Comparison of ENCODE assay signal across 15 cellular contexts in genomic region chr1:109625601-109626560, GRCh38. TPM values are rescaled to one million over a fixed set of nuclear protein-coding genes. Genes with fewer than 3 reads are reported as not detected.
DNase-seq lines count a peak whose midpoint lies in the region; ATAC-seq, FAIRE-seq and TF ChIP-seq lines count a peak whose summit lies in the region.
"Had no signal": no experiment of that assay in that cellular context is flagged by ENCODE, and none has a peak within 500 bp of the region (broad histone marks: within the 10 kb centered on the region; RNA-seq: fewer than 3 reads in every experiment).

No MANE protein-coding gene starts in this region.

- TF ChIP-seq CTCF in HFFc6 (IDR thresholded peaks at IDR 0.05): peak; percentile 25; the same call in 1 of the 2 replicates
- TF ChIP-seq CTCF in K562 (IDR thresholded peaks at IDR 0.05 in 2 of 3, conservative IDR thresholded peaks at IDR 0.05 in 1 of 3; ENCODE audit: insufficient read depth in 2 of 3, low read depth in 1 of 3, low read length in 3 of 3): peak in 2 of 3 experiments; percentile 25 to 26; a peak in 1 of 6 replicates
- no peak for TF ChIP-seq CTCF in neural crest cell (conservative IDR thresholded peaks at IDR 0.05)

- no peak overlapping the region for H2AFZ ChIP-seq in K562 (ENCODE audit: low read depth, low read length)

- H3K27me3 Mint-ChIP-seq in activated CD4-positive, alpha-beta memory T cell treated with anti-CD3 and anti-CD28 coated beads, Interleukin-2, amount 10 ng/mL, durations not matched to agents 7 days and 5 days: no peaks in the 10 kb centered on the region
- H3K27me3 Mint-ChIP-seq in activated CD4-positive, alpha-beta memory T cell treated with anti-CD3 and anti-CD28 coated beads for 36 hours: no peaks in the 10 kb centered on the region
- no peaks in the 10 kb centered on the region; the same call in 1 of the 2 replicates for H3K27me3 Mint-ChIP-seq in HFFc6 (ENCODE audit: insufficient read depth)
- no peaks in the 10 kb centered on the region for H3K27me3 Mint-ChIP-seq in neural crest cell (ENCODE audit: low read depth)

- no peak for TF ChIP-seq EP300 in K562 (IDR thresholded peaks at IDR 0.05; ENCODE audit: low read length)

- H3K27ac ChIP-seq in K562 (ENCODE audit: extremely low read depth, low read depth, low read length): no peak overlapping the region
- H3K27ac ChIP-seq: HL-60 had no signal

- H3K36me3 Mint-ChIP-seq in activated CD4-positive, alpha-beta memory T cell treated with anti-CD3 and anti-CD28 coated beads, Interleukin-2, amount 10 ng/mL, durations not matched to agents 7 days and 5 days (ENCODE audit: low read depth): peaks cover 38% of the 10 kb centered on the region
- peaks cover 24% of the 10 kb centered on the region for H3K36me3 Mint-ChIP-seq in activated CD4-positive, alpha-beta memory T cell treated with anti-CD3 and anti-CD28 coated beads for 36 hours
- H3K36me3 Mint-ChIP-seq in HFFc6 (ENCODE audit: low read depth) (peaks cover 35% of the 10 kb centered on the region), neural crest cell (ENCODE audit: low read depth) (peaks cover 3% of the 10 kb centered on the region)

- H3K9ac ChIP-seq in K562 (ENCODE audit: insufficient read depth in 1 of 2, low read depth in 2 of 2, low read length in 2 of 2): peak overlapping the region in 1 of 2 experiments; percentile 60; a peak in 2 of 4 replicates

- H3K4me3 ChIP-seq in K562: no peak overlapping the region

- no peaks in the 10 kb centered on the region for H3K27me3 ChIP-seq in K562 (ENCODE audit: control insufficient read depth in 2 of 2, insufficient read depth in 2 of 2, low read length in 2 of 2)

- peaks cover 5% of the 10 kb centered on the region for H4K20me1 ChIP-seq in K562 (replicated peaks; ENCODE audit: control insufficient read depth, insufficient read depth, low read length)

- 86% methylated on average over 31 of the region's 32 CpGs for WGBS in K562 (ENCODE audit: insufficient coverage, low coverage, missing lambda C conversion rate)

- no TSS peak for BruUV-seq in K562 (replicated peaks; lab: Mats Ljungman, UMichigan)

- H3K79me2 ChIP-seq in K562 (ENCODE audit: control insufficient read depth, insufficient read depth, low read length): peaks cover 35% of the 10 kb centered on the region

- ATAC-seq in K562 (peak; percentile 14; the same call in 2 of the 3 replicates), HG02763 (IDR thresholded peaks at IDR 0.05; ENCODE audit: unreplicated experiment) (no peak)
- ATAC-seq: left ventricle myocardium superior had no signal

- H3K9me1 ChIP-seq in K562 (ENCODE audit: control insufficient read depth, insufficient read depth, low read length): peaks cover 5% of the 10 kb centered on the region

- DNase-seq in activated CD4-positive, alpha-beta memory T cell treated with anti-CD3 and anti-CD28 coated beads, Interleukin-2, amount 10 ng/mL, durations not matched to agents 7 days and 5 days: no peak
- no peak for DNase-seq in activated CD4-positive, alpha-beta memory T cell treated with anti-CD3 and anti-CD28 coated beads for 36 hours
- DNase-seq in HFFc6 (no peak), K562 (ENCODE audit: extremely low read depth in 1 of 4, low spot score in 3 of 4) (no peak), neural crest cell (ENCODE audit: low read depth, low spot score) (no peak), NOMO-1 treated with dmso at 0.1 percent for 144 hours (lab: John Stamatoyannopoulos, UW; ENCODE audit: unreplicated experiment) (no peak)
- DNase-seq in activated CD4-positive, CD25-positive, alpha-beta regulatory T cell treated with anti-CD3 and anti-CD28 coated beads, Interleukin-2, amount 50 U/mL, for 72 hours: no peak
- DNase-seq: GOT3, left ventricle myocardium superior, occipital lobe, T1000 had no signal

- H3K27ac Mint-ChIP-seq in activated CD4-positive, alpha-beta memory T cell treated with anti-CD3 and anti-CD28 coated beads, Interleukin-2, amount 10 ng/mL, durations not matched to agents 7 days and 5 days: peak overlapping the region; percentile 51
- H3K27ac Mint-ChIP-seq in activated CD4-positive, alpha-beta memory T cell treated with anti-CD3 and anti-CD28 coated beads for 36 hours: no peak overlapping the region
- H3K27ac Mint-ChIP-seq in HFFc6 (peak overlapping the region; percentile 69), neural crest cell (ENCODE audit: unreplicated experiment) (peak overlapping the region; percentile 81)

- no peak for TF ChIP-seq RAD21 in K562 (CRISPR knock-in tag; conservative IDR thresholded peaks at IDR 0.05 in 1 of 2, IDR thresholded peaks at IDR 0.05 in 1 of 2)

- H3K4me3 Mint-ChIP-seq in activated CD4-positive, alpha-beta memory T cell treated with anti-CD3 and anti-CD28 coated beads, Interleukin-2, amount 10 ng/mL, durations not matched to agents 7 days and 5 days: no peak overlapping the region
- H3K4me3 Mint-ChIP-seq in activated CD4-positive, alpha-beta memory T cell treated with anti-CD3 and anti-CD28 coated beads for 36 hours: no peak overlapping the region
- peak overlapping the region; percentile 28; the same call in 1 of the 2 replicates for H3K4me3 Mint-ChIP-seq in HFFc6
- peak overlapping the region; percentile 18 for H3K4me3 Mint-ChIP-seq in neural crest cell

- no peaks in the 10 kb centered on the region for H3K9me3 ChIP-seq in K562 (replicated peaks; ENCODE audit: control insufficient read depth, insufficient read depth, low read depth, low read length)

- CTCF ChIA-PET in activated CD4-positive, alpha-beta memory T cell treated with anti-CD3 and anti-CD28 coated beads, Interleukin-2, amount 10 ng/mL, durations not matched to agents 7 days and 5 days (lab: Charles Lee): interaction anchor here (3.7 kb wide), 1 partner anchor 80 kb away, joined by 12 read pairs; no protein-coding TSS in a partner anchor
- CTCF ChIA-PET in activated CD4-positive, alpha-beta memory T cell treated with anti-CD3 and anti-CD28 coated beads for 36 hours (lab: Charles Lee): interaction anchor here (4.4 to 7.6 kb wide), 2 partner anchors 15 to 81 kb away, joined by 29 to 101 read pairs; no protein-coding TSS in a partner anchor
- CTCF ChIA-PET in K562 (lab: Yijun Ruan, JAX; ENCODE audit: low intra/inter-chr PET ratio): no interaction called here

- H3K36me3 ChIP-seq in K562 (ENCODE audit: control insufficient read depth, insufficient read depth, low read length): peaks cover 49% of the 10 kb centered on the region; the same call in 2 of the 3 replicates

- H3K9me3 Mint-ChIP-seq in activated CD4-positive, alpha-beta memory T cell treated with anti-CD3 and anti-CD28 coated beads, Interleukin-2, amount 10 ng/mL, durations not matched to agents 7 days and 5 days: no peaks in the 10 kb centered on the region
- no peaks in the 10 kb centered on the region for H3K9me3 Mint-ChIP-seq in activated CD4-positive, alpha-beta memory T cell treated with anti-CD3 and anti-CD28 coated beads for 36 hours
- H3K9me3 Mint-ChIP-seq in HFFc6: no peaks in the 10 kb centered on the region
- no peaks in the 10 kb centered on the region for H3K9me3 Mint-ChIP-seq in neural crest cell

- TF ChIP-seq POLR2A in K562 (conservative IDR thresholded peaks at IDR 0.05): no peak

- intact Hi-C loops in activated CD4-positive, alpha-beta memory T cell treated with anti-CD3 and anti-CD28 coated beads for 36 hours (cut with micrococcal nuclease): no loop called here
- intact Hi-C loops in K562 (cut with micrococcal nuclease): no loop called here

- peaks cover 44% of the 10 kb centered on the region for H3K4me1 Mint-ChIP-seq in activated CD4-positive, alpha-beta memory T cell treated with anti-CD3 and anti-CD28 coated beads, Interleukin-2, amount 10 ng/mL, durations not matched to agents 7 days and 5 days
- H3K4me1 Mint-ChIP-seq in activated CD4-positive, alpha-beta memory T cell treated with anti-CD3 and anti-CD28 coated beads for 36 hours (ENCODE audit: low read depth): peaks cover 29% of the 10 kb centered on the region
- H3K4me1 Mint-ChIP-seq in HFFc6 (ENCODE audit: low read depth): peaks cover 47% of the 10 kb centered on the region
- peaks cover 28% of the 10 kb centered on the region for H3K4me1 Mint-ChIP-seq in neural crest cell

- peaks cover 20 to 71% of the 10 kb centered on the region in 2 experiments for H3K4me1 ChIP-seq in K562 (replicated peaks in 1 of 2; ENCODE audit: control insufficient read depth in 2 of 2, insufficient read depth in 2 of 2, low read length in 2 of 2)

- no peak overlapping the region for H3K4me2 ChIP-seq in K562 (ENCODE audit: insufficient read depth, low read length)

- no peak for FAIRE-seq in K562 (lab: Jason Lieb, UNC)
- FAIRE-seq: endothelial cell of umbilical vein had no signal

- in situ Hi-C loops in K562 (cut with MboI): no loop called here

- POLR2A ChIA-PET in activated CD4-positive, alpha-beta memory T cell treated with anti-CD3 and anti-CD28 coated beads, Interleukin-2, amount 10 ng/mL, durations not matched to agents 7 days and 5 days (lab: Charles Lee): interaction anchor here (1.1 to 8.5 kb wide), 2 partner anchors 77 to 79 kb away, joined by 4 to 106 read pairs; partner anchors contain the start of gene GNAI3
- POLR2A ChIA-PET in activated CD4-positive, alpha-beta memory T cell treated with anti-CD3 and anti-CD28 coated beads for 36 hours (lab: Charles Lee): no interaction called here
- POLR2A ChIA-PET in K562 (lab: Yijun Ruan, JAX): interaction anchor here (1.0 to 2.8 kb wide), 4 partner anchors 14 to 196 kb away, joined by 3 to 17 read pairs (median 8); partner anchors contain the start of gene GNAI3

RNA-seq across cellular contexts. Expression of gene AMPD2, which starts 6.2 kb away (rescaled TPM):
- total RNA-seq in activated CD4-positive, alpha-beta memory T cell treated with anti-CD3 and anti-CD28 coated beads, Interleukin-2, amount 10 ng/mL, durations not matched to agents 7 days and 5 days: 100 to 1,000 TPM; 110 to 122 TPM
- 10 to 100 TPM; 79.1 to 93.3 TPM for total RNA-seq in activated CD4-positive, alpha-beta memory T cell treated with anti-CD3 and anti-CD28 coated beads for 36 hours
- 100 to 1,000 TPM; 127 to 172 (median 139) TPM for total RNA-seq in HFFc6 (2021; fragmentation: NEBNext Ultra II Directional; extraction: Animal tissue kit (Norgen Biotek cat#: 25700))
- total RNA-seq in K562 (2011; cell fraction: chromatin; rRNA removed; ENCODE audit: low replicate concordance): 140 and 447 TPM in 2 replicates
- 236 and 252 TPM in 2 replicates for total RNA-seq in K562 (2011; cell fraction: nucleolus; rRNA removed)
- 132 and 154 TPM in 2 replicates for total RNA-seq in K562 (2011; cell fraction: nucleoplasm; rRNA removed)
- total RNA-seq in K562 (2014; rRNA removed) (51.0 and 57.1 TPM in 2 replicates), K562 (2014; rRNA removed; fragmentation: Illumina TruSeq; extraction: Trizol) (11.5 and 17.8 TPM in 2 replicates), K562 (2015; rRNA removed; fragmentation: Illumina TruSeq; extraction: Trizol) (27.1 and 28.4 TPM in 2 replicates), K562 (2021) (74.1 and 77.7 TPM in 2 replicates), neural crest cell (93.1 and 105 TPM in 2 replicates)
- polyA plus RNA-seq in K562 (2011; rRNA removed) (28.2 and 67.7 TPM in 2 replicates), K562 (2014; fragmentation: Illumina TruSeq; extraction: Trizol) (48.2 and 51.1 TPM in 2 replicates), K562 (2014; fragmentation: Nextera tagmentation; extraction: Ambion mirVana) (1 to 10 TPM; 2.0 to 4.0 TPM), K562 (2014; rRNA removed) (43.8 and 55.6 TPM in 2 replicates)
- polyA plus RNA-seq in K562 (2011; cell fraction: cytosol; rRNA removed): 33.1 and 34.0 TPM in 2 replicates
- 436 and 581 TPM in 2 replicates for polyA plus RNA-seq in K562 (2011; cell fraction: nucleus; rRNA removed)
- polyA plus RNA-seq in K562 (2012): 54.7 and 59.0 TPM in 2 replicates
- 21.0 and 24.7 TPM in 2 replicates for polyA minus RNA-seq in K562 (2011; rRNA and poly(A)+ RNA removed)
- 32.1 and 40.5 TPM in 2 replicates for polyA minus RNA-seq in K562 (2011; cell fraction: cytosol; rRNA and poly(A)+ RNA removed)
- 99.8 and 119 TPM in 2 replicates for polyA minus RNA-seq in K562 (2011; cell fraction: nucleus; rRNA and poly(A)+ RNA removed)

RNA-seq across cellular contexts. Expression of gene GNAT2, which starts 6.5 kb away (rescaled TPM):
- total RNA-seq in activated CD4-positive, alpha-beta memory T cell treated with anti-CD3 and anti-CD28 coated beads, Interleukin-2, amount 10 ng/mL, durations not matched to agents 7 days and 5 days: not detected
- under 1 TPM; 0.29 to 0.31 TPM for total RNA-seq in activated CD4-positive, alpha-beta memory T cell treated with anti-CD3 and anti-CD28 coated beads for 36 hours
- under 1 TPM in 3 of 6 experiments, not detected in 3; 0.11 to 0.40 (median 0.34) TPM for total RNA-seq in HFFc6 (2021; fragmentation: NEBNext Ultra II Directional; extraction: Animal tissue kit (Norgen Biotek cat#: 25700))
- not detected in 2 replicates for total RNA-seq in K562 (2011; cell fraction: chromatin; rRNA removed; ENCODE audit: low replicate concordance)
- not detected in 2 replicates for total RNA-seq in K562 (2011; cell fraction: nucleolus; rRNA removed)
- not detected in 2 replicates for total RNA-seq in K562 (2011; cell fraction: nucleoplasm; rRNA removed)
- total RNA-seq in K562 (2014; rRNA removed) (0.33 TPM in 1 of 2 replicates, not detected in the other), K562 (2014; rRNA removed; fragmentation: Illumina TruSeq; extraction: Trizol) (0.25 and 0.29 TPM in 2 replicates), K562 (2015; rRNA removed; fragmentation: Illumina TruSeq; extraction: Trizol) (0.33 and 0.60 TPM in 2 replicates), K562 (2021) (0.16 and 0.47 TPM in 2 replicates), neural crest cell (not detected in 2 replicates)
- polyA plus RNA-seq in K562 (2011; rRNA removed) (0.27 and 0.32 TPM in 2 replicates), K562 (2014; fragmentation: Illumina TruSeq; extraction: Trizol) (0.52 and 0.90 TPM in 2 replicates), K562 (2014; fragmentation: Nextera tagmentation; extraction: Ambion mirVana) (under 1 TPM; 0.06 to 0.22 TPM), K562 (2014; rRNA removed) (0.07 TPM in 1 of 2 replicates, not detected in the other)
- polyA plus RNA-seq in K562 (2011; cell fraction: cytosol; rRNA removed): 0.19 TPM in 1 of 2 replicates, not detected in the other
- polyA plus RNA-seq in K562 (2011; cell fraction: nucleus; rRNA removed): 0.37 TPM in 1 of 2 replicates, not detected in the other
- polyA plus RNA-seq in K562 (2012): 0.42 and 0.46 TPM in 2 replicates
- 0.63 and 0.81 TPM in 2 replicates for polyA minus RNA-seq in K562 (2011; rRNA and poly(A)+ RNA removed)
- polyA minus RNA-seq in K562 (2011; cell fraction: cytosol; rRNA and poly(A)+ RNA removed): not detected in 2 replicates
- polyA minus RNA-seq in K562 (2011; cell fraction: nucleus; rRNA and poly(A)+ RNA removed): 0.13 TPM in 1 of 2 replicates, not detected in the other
- total RNA-seq: endothelial cell of umbilical vein, left ventricle myocardium superior, occipital lobe, RPMI7951 had no signal
- polyA plus RNA-seq: endothelial cell of umbilical vein had no signal

RNA-seq across cellular contexts. Expression of gene GSTM4, which starts 30.0 kb away (rescaled TPM):
- total RNA-seq in activated CD4-positive, alpha-beta memory T cell treated with anti-CD3 and anti-CD28 coated beads, Interleukin-2, amount 10 ng/mL, durations not matched to agents 7 days and 5 days: 10 to 100 TPM; 10.4 to 14.3 TPM
- 10 to 100 TPM in 1 of 2 experiments, 1 to 10 TPM in 1; 8.2 to 12.0 TPM for total RNA-seq in activated CD4-positive, alpha-beta memory T cell treated with anti-CD3 and anti-CD28 coated beads for 36 hours
- 10 to 100 TPM; 16.0 to 27.1 (median 24.8) TPM for total RNA-seq in HFFc6 (2021; fragmentation: NEBNext Ultra II Directional; extraction: Animal tissue kit (Norgen Biotek cat#: 25700))
- 32.6 and 57.2 TPM in 2 replicates for total RNA-seq in K562 (2011; cell fraction: chromatin; rRNA removed; ENCODE audit: low replicate concordance)
- 42.2 and 42.5 TPM in 2 replicates for total RNA-seq in K562 (2011; cell fraction: nucleolus; rRNA removed)
- total RNA-seq in K562 (2011; cell fraction: nucleoplasm; rRNA removed): 35.5 and 39.5 TPM in 2 replicates
- 18.8 and 26.8 TPM in 2 replicates for total RNA-seq in K562 (2014; rRNA removed)
- total RNA-seq in K562 (2014; rRNA removed; fragmentation: Illumina TruSeq; extraction: Trizol): 21.0 and 22.2 TPM in 2 replicates
- 25.0 and 29.7 TPM in 2 replicates for total RNA-seq in K562 (2015; rRNA removed; fragmentation: Illumina TruSeq; extraction: Trizol)
- total RNA-seq in K562 (2021): 38.8 and 41.0 TPM in 2 replicates
- 45.0 and 57.0 TPM in 2 replicates for polyA plus RNA-seq in K562 (2011; rRNA removed)
- 55.3 and 58.1 TPM in 2 replicates for polyA plus RNA-seq in K562 (2011; cell fraction: cytosol; rRNA removed)
- 108 and 111 TPM in 2 replicates for polyA plus RNA-seq in K562 (2011; cell fraction: nucleus; rRNA removed)
- 44.6 and 53.5 TPM in 2 replicates for polyA plus RNA-seq in K562 (2012)
- polyA plus RNA-seq in K562 (2014; fragmentation: Illumina TruSeq; extraction: Trizol): 53.4 and 56.1 TPM in 2 replicates
- 10 to 100 TPM; 30.5 to 39.2 TPM for polyA plus RNA-seq in K562 (2014; fragmentation: Nextera tagmentation; extraction: Ambion mirVana)
- polyA plus RNA-seq in K562 (2014; rRNA removed): 38.4 and 46.2 TPM in 2 replicates
- polyA minus RNA-seq in K562 (2011; rRNA and poly(A)+ RNA removed): 26.7 and 29.8 TPM in 2 replicates
- 19.7 and 21.8 TPM in 2 replicates for polyA minus RNA-seq in K562 (2011; cell fraction: cytosol; rRNA and poly(A)+ RNA removed)
- polyA minus RNA-seq in K562 (2011; cell fraction: nucleus; rRNA and poly(A)+ RNA removed): 24.2 and 40.5 TPM in 2 replicates
- total RNA-seq in neural crest cell: 26.7 and 28.2 TPM in 2 replicates

RNA-seq across cellular contexts. Expression of gene GSTM2, which starts 42.0 kb away (rescaled TPM):
- 10 to 100 TPM; 15.9 to 17.6 TPM for total RNA-seq in activated CD4-positive, alpha-beta memory T cell treated with anti-CD3 and anti-CD28 coated beads, Interleukin-2, amount 10 ng/mL, durations not matched to agents 7 days and 5 days
- 10 to 100 TPM in 1 of 2 experiments, 1 to 10 TPM in 1; 8.2 to 11.9 TPM for total RNA-seq in activated CD4-positive, alpha-beta memory T cell treated with anti-CD3 and anti-CD28 coated beads for 36 hours
- 10 to 100 TPM; 32.4 to 53.4 (median 46.1) TPM for total RNA-seq in HFFc6 (2021; fragmentation: NEBNext Ultra II Directional; extraction: Animal tissue kit (Norgen Biotek cat#: 25700))
- 18.6 and 26.2 TPM in 2 replicates for total RNA-seq in K562 (2011; cell fraction: chromatin; rRNA removed; ENCODE audit: low replicate concordance)
- 12.3 and 13.0 TPM in 2 replicates for total RNA-seq in K562 (2011; cell fraction: nucleolus; rRNA removed)
- total RNA-seq in K562 (2011; cell fraction: nucleoplasm; rRNA removed): 16.2 and 17.0 TPM in 2 replicates
- 1.6 TPM in 2 replicates for total RNA-seq in K562 (2014; rRNA removed)
- total RNA-seq in K562 (2014; rRNA removed; fragmentation: Illumina TruSeq; extraction: Trizol): 2.5 and 2.6 TPM in 2 replicates
- total RNA-seq in K562 (2015; rRNA removed; fragmentation: Illumina TruSeq; extraction: Trizol): 4.2 TPM in 2 replicates
- 6.4 and 6.8 TPM in 2 replicates for total RNA-seq in K562 (2021)
- polyA plus RNA-seq in K562 (2011; rRNA removed): 5.4 and 11.9 TPM in 2 replicates
- polyA plus RNA-seq in K562 (2011; cell fraction: cytosol; rRNA removed): 7.2 and 11.1 TPM in 2 replicates
- 53.6 and 78.5 TPM in 2 replicates for polyA plus RNA-seq in K562 (2011; cell fraction: nucleus; rRNA removed)
- polyA plus RNA-seq in K562 (2012): 12.4 and 26.5 TPM in 2 replicates
- 8.6 and 10.9 TPM in 2 replicates for polyA plus RNA-seq in K562 (2014; fragmentation: Illumina TruSeq; extraction: Trizol)
- polyA plus RNA-seq in K562 (2014; fragmentation: Nextera tagmentation; extraction: Ambion mirVana): 10 to 100 TPM; 12.4 to 15.1 TPM
- 7.6 and 7.7 TPM in 2 replicates for polyA plus RNA-seq in K562 (2014; rRNA removed)
- polyA minus RNA-seq in K562 (2011; rRNA and poly(A)+ RNA removed): 4.1 and 4.3 TPM in 2 replicates
- 0.95 and 2.5 TPM in 2 replicates for polyA minus RNA-seq in K562 (2011; cell fraction: cytosol; rRNA and poly(A)+ RNA removed)
- polyA minus RNA-seq in K562 (2011; cell fraction: nucleus; rRNA and poly(A)+ RNA removed): 5.1 and 10.0 TPM in 2 replicates
- total RNA-seq in neural crest cell: 43.7 and 46.6 TPM in 2 replicates

Comparison
In these comparisons a context has a peak if more than half of its experiments do, and no peak if none do; other contexts are left out.
1. H3K4me3 Mint-ChIP-seq: peak in HFFc6 (single experiment) and neural crest cell (single experiment); none in activated CD4-positive, alpha-beta memory T cell treated with anti-CD3 and anti-CD28 coated beads, Interleukin-2, amount 10 ng/mL, durations not matched to agents 7 days and 5 days (single experiment) and activated CD4-positive, alpha-beta memory T cell treated with anti-CD3 and anti-CD28 coated beads for 36 hours (single experiment).